ENCODE assay signal across 18 cellular contexts in genomic region chr7:138662066-138663061, GRCh38. TPM values are rescaled to one million over a fixed set of nuclear protein-coding genes. Genes with fewer than 3 reads are reported as not detected.
"Had no signal": no experiment of that assay in that cellular context is flagged by ENCODE, and none has a peak within 500 bp of the region (broad histone marks: within the 10 kb centered on the region; RNA-seq: fewer than 3 reads in every experiment).

No MANE protein-coding gene starts in this region.

- H3K36me3 Mint-ChIP-seq: activated CD4-positive, alpha-beta memory T cell treated with anti-CD3 and anti-CD28 coated beads for 36 hours had no signal

- H3K27ac Mint-ChIP-seq: activated CD4-positive, alpha-beta memory T cell treated with anti-CD3 and anti-CD28 coated beads for 36 hours; activated naive CD4-positive, alpha-beta T cell treated with anti-CD3 and anti-CD28 coated beads, Interleukin-2, amount 50 U/mL, for 72 hours had no signal

- H3K4me3 ChIP-seq: left lung, suprapubic skin, upper lobe of right lung had no signal

- H3K36me3 ChIP-seq: brain microvascular endothelial cell, left lung, neutrophil, suprapubic skin, upper lobe of right lung had no signal

- H3K4me3 Mint-ChIP-seq: activated CD4-positive, alpha-beta memory T cell treated with anti-CD3 and anti-CD28 coated beads for 36 hours; activated T-cell treated with anti-CD3 and anti-CD28 coated beads, Interleukin-2, amount 50 U/mL, for 4 hours had no signal

- DNase-seq: activated CD4-positive, alpha-beta memory T cell treated with anti-CD3 and anti-CD28 coated beads for 36 hours; activated effector memory CD4-positive, alpha-beta T cell treated with anti-CD3 and anti-CD28 coated beads, Interleukin-2, amount 50 U/mL, for 16 hours; activated T-cell treated with anti-CD3 and anti-CD28 coated beads, Interleukin-2, amount 50 U/mL, for 4 hours; amniotic stem cell; brain microvascular endothelial cell; dermis blood vessel endothelial cell; glutamatergic neuron; left lung; stimulated activated CD4-positive, alpha-beta T cell treated with anti-CD3 and anti-CD28 coated beads, Interleukin-12 subunit alpha, Interleukin-12 subunit beta, amount 100 ng/mL, for 4 hours; stimulated activated naive CD8-positive, alpha-beta T cell treated with anti-CD3 and anti-CD28 coated beads, Interleukin-15, Interleukin-2, amounts not matched to agents 100 U/mL and 50 U/mL, for 24 hours; T-helper 2 cell; upper lobe of right lung had no signal

- H3K27ac ChIP-seq: brain microvascular endothelial cell, left lung, neutrophil, suprapubic skin, upper lobe of right lung had no signal

- H3K27me3 ChIP-seq: brain microvascular endothelial cell, upper lobe of right lung had no signal

- ATAC-seq: activated naive CD4-positive, alpha-beta T cell treated with anti-CD3 and anti-CD28 coated beads, Interleukin-2, amount 50 U/mL, for 72 hours; activated T-cell treated with anti-CD3 and anti-CD28 coated beads, Interleukin-2, amount 50 U/mL, for 4 hours; esophagus mucosa; left lung; sciatic nerve; stimulated activated naive CD8-positive, alpha-beta T cell treated with anti-CD3 and anti-CD28 coated beads, Interleukin-15, Interleukin-2, amounts not matched to agents 100 U/mL and 50 U/mL, for 24 hours; upper lobe of right lung had no signal

- H3K9me3 Mint-ChIP-seq: activated CD4-positive, alpha-beta memory T cell treated with anti-CD3 and anti-CD28 coated beads for 36 hours; activated naive CD4-positive, alpha-beta T cell treated with anti-CD3 and anti-CD28 coated beads, Interleukin-2, amount 50 U/mL, for 72 hours; activated T-cell treated with anti-CD3 and anti-CD28 coated beads, Interleukin-2, amount 50 U/mL, for 4 hours had no signal

- H3K4me1 ChIP-seq: left lung, upper lobe of right lung had no signal

RNA-seq across cellular contexts. Expression of gene SVOPL, which starts 38.8 kb away (rescaled TPM):
- total RNA-seq: activated CD4-positive, alpha-beta memory T cell treated with anti-CD3 and anti-CD28 coated beads for 36 hours; activated naive CD4-positive, alpha-beta T cell treated with anti-CD3 and anti-CD28 coated beads, Interleukin-2, amount 50 U/mL, for 72 hours; activated T-cell treated with anti-CD3 and anti-CD28 coated beads, Interleukin-2, amount 50 U/mL, for 4 hours; dermis blood vessel endothelial cell; esophagus mucosa; pulmonary artery endothelial cell; sciatic nerve had no signal
